Comparison of ENCODE assay signal across 1 cellular context in the genomic region with DNA sequence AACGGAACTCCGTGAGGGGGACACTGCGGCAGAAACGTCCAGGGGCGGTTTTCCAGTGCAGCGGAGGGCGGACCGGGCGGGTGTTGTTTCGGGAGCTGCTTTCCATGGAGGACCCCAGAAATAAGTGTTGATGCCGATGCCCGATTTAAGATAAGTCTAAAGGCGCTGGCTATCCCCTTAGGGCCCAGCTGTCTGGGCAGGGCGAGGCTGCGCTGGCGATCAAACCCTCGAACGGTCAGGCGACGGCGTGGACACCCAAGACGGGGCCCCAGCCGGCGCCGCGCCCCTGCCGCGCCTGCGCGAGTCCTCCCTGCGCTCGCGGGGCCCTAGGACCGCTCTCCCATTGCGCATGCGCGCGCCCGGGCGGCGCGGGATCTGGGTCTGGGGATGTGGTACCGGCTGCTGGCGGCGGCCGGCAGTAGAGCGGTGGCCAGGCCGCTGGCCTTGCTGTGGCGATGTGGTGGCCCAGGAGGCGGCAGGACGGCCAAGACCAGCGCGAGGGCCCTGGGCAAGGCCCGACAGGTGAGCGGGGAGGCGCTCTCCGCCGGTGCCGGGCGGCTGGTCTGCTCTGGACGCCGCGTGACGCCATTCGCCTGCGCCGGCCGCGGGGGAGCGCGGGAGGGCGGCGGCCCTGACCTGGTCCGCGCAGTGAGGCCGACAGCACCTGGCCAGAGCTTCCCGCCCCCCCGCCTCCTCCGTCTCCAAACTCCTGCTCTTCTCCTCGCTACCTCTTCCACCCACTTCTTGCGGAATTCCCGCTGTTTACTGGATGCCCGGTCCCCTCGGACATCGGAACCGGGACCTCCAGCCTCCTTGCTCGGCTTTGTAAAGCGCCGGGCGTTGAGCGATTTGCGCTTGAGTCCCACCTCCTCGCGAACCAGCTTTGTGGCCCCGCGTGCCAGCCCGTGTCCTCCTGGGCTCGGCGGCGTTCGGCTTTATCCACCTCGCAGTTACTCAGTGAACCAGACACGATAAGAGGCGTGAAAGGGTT.
TF ChIP-seq lines count a peak whose summit lies in the region.

No MANE protein-coding gene starts in this region.

TF ChIP-seq in K562, 482 proteins besides CTCF, POLR2A, EP300 and RAD21 (continued from another document and continues in another):
- TF ChIP-seq, protein P1, sequence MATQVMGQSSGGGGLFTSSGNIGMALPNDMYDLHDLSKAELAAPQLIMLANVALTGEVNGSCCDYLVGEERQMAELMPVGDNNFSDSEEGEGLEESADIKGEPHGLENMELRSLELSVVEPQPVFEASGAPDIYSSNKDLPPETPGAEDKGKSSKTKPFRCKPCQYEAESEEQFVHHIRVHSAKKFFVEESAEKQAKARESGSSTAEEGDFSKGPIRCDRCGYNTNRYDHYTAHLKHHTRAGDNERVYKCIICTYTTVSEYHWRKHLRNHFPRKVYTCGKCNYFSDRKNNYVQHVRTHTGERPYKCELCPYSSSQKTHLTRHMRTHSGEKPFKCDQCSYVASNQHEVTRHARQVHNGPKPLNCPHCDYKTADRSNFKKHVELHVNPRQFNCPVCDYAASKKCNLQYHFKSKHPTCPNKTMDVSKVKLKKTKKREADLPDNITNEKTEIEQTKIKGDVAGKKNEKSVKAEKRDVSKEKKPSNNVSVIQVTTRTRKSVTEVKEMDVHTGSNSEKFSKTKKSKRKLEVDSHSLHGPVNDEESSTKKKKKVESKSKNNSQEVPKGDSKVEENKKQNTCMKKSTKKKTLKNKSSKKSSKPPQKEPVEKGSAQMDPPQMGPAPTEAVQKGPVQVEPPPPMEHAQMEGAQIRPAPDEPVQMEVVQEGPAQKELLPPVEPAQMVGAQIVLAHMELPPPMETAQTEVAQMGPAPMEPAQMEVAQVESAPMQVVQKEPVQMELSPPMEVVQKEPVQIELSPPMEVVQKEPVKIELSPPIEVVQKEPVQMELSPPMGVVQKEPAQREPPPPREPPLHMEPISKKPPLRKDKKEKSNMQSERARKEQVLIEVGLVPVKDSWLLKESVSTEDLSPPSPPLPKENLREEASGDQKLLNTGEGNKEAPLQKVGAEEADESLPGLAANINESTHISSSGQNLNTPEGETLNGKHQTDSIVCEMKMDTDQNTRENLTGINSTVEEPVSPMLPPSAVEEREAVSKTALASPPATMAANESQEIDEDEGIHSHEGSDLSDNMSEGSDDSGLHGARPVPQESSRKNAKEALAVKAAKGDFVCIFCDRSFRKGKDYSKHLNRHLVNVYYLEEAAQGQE (CRISPR knock-in tag; IDR thresholded peaks at IDR 0.05; ENCODE audit: low read depth) = peak; percentile 75; the same call in 1 of the 2 replicates
- TF ChIP-seq ZFP1 (CRISPR knock-in tag; IDR thresholded peaks at IDR 0.05) (no peak), ZBTB1 (CRISPR knock-in tag; IDR thresholded peaks at IDR 0.05; ENCODE audit: borderline replicate concordance, low read depth) (0 out of 2 replicates have a peak, but pooled peaks have one; percentile 50), SP2 (IDR thresholded peaks at IDR 0.05; ENCODE audit: extremely low read depth, low read depth, low read length, poor library complexity, severe bottlenecking) (no peak), ZNF707 (CRISPR knock-in tag; conservative IDR thresholded peaks at IDR 0.05) (no peak), BRF1 (IDR thresholded peaks at IDR 0.05; ENCODE audit: borderline replicate concordance, extremely low read depth, insufficient read length) (no peak), CHD2 (IDR thresholded peaks at IDR 0.05; ENCODE audit: low read depth, low read length) (peak; percentile 85), NKRF (IDR thresholded peaks at IDR 0.05; ENCODE audit: borderline replicate concordance) (peak; percentile 89), ETV5 (CRISPR knock-in tag; IDR thresholded peaks at IDR 0.05; ENCODE audit: low read depth) (peak; percentile 15; the same call in 1 of the 2 replicates), HNRNPLL (IDR thresholded peaks at IDR 0.05; ENCODE audit: low read depth, low read length, poor library complexity, severe bottlenecking) (peak; percentile 51), ZBTB2 (IDR thresholded peaks at IDR 0.05) (peak; percentile 97), ZNF592 (IDR thresholded peaks at IDR 0.05) (peak; percentile 15), U2AF1 (optimal IDR thresholded peaks at IDR 0.05; ENCODE audit: low read depth, low read length) (no peak), RBM39 (optimal IDR thresholded peaks at IDR 0.05; ENCODE audit: low read depth, low read length) (no peak), ATF2 (CRISPR knock-in tag; IDR thresholded peaks at IDR 0.05) (no peak), PPARD (CRISPR knock-in tag; IDR thresholded peaks at IDR 0.05) (no peak), EHMT2 (IDR thresholded peaks at IDR 0.05) (no peak), ZNF766 (CRISPR knock-in tag; conservative IDR thresholded peaks at IDR 0.05) (peak; percentile 79; the same call in 1 of the 2 replicates), TFAM (CRISPR knock-in tag; conservative IDR thresholded peaks at IDR 0.05) (no peak), ZNF175 (CRISPR knock-in tag; IDR thresholded peaks at IDR 0.05; ENCODE audit: low read depth) (no peak), FOXK1 (CRISPR knock-in tag; IDR thresholded peaks at IDR 0.05; ENCODE audit: borderline replicate concordance) (0 out of 2 replicates have a peak, but pooled peaks have one; percentile 48), NCOA1 (IDR thresholded peaks at IDR 0.05; ENCODE audit: low read depth) (no peak), JUN (IDR thresholded peaks at IDR 0.05; ENCODE audit: borderline replicate concordance, low read depth, low read length) (peak; percentile 49; the same call in 1 of the 2 replicates), JUN (CRISPR knock-in tag; IDR thresholded peaks at IDR 0.05; ENCODE audit: borderline replicate concordance) (0 out of 2 replicates have a peak, but pooled peaks have one; percentile 43), CHCHD3 (CRISPR knock-in tag; IDR thresholded peaks at IDR 0.05) (0 out of 2 replicates have a peak, but pooled peaks have one; percentile 33), ZNF282 (CRISPR knock-in tag; IDR thresholded peaks at IDR 0.05) (peak; percentile 83; the same call in 1 of the 2 replicates)
- TF ChIP-seq, protein P2, sequence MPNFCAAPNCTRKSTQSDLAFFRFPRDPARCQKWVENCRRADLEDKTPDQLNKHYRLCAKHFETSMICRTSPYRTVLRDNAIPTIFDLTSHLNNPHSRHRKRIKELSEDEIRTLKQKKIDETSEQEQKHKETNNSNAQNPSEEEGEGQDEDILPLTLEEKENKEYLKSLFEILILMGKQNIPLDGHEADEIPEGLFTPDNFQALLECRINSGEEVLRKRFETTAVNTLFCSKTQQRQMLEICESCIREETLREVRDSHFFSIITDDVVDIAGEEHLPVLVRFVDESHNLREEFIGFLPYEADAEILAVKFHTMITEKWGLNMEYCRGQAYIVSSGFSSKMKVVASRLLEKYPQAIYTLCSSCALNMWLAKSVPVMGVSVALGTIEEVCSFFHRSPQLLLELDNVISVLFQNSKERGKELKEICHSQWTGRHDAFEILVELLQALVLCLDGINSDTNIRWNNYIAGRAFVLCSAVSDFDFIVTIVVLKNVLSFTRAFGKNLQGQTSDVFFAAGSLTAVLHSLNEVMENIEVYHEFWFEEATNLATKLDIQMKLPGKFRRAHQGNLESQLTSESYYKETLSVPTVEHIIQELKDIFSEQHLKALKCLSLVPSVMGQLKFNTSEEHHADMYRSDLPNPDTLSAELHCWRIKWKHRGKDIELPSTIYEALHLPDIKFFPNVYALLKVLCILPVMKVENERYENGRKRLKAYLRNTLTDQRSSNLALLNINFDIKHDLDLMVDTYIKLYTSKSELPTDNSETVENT (CRISPR knock-in tag; IDR thresholded peaks at IDR 0.05) = peak; percentile 86
